Comparison of ENCODE assay signal across 24 cellular contexts in genomic region chr6:160960067-160960466, GRCh38. TPM values are rescaled to one million over a fixed set of nuclear protein-coding genes. Genes with fewer than 3 reads are reported as not detected.
DNase-seq lines count a peak whose midpoint lies in the region; ATAC-seq and TF ChIP-seq lines count a peak whose summit lies in the region.
"Had no signal": no experiment of that assay in that cellular context is flagged by ENCODE, and none has a peak within 500 bp of the region (broad histone marks: within the 10 kb centered on the region; RNA-seq: fewer than 3 reads in every experiment).

No MANE protein-coding gene starts in this region.

- WGBS in body of pancreas, 2 donors: 28 to 39% methylated on average over 2 of the region's 2 CpGs

- H3K36me3 ChIP-seq in body of pancreas (replicated peaks in 1 of 2; ENCODE audit: insufficient read depth in 1 of 2, low read depth in 2 of 2): no peaks in the 10 kb centered on the region
- H3K36me3 ChIP-seq in neuron (ENCODE audit: insufficient read depth, low read length): no peaks in the 10 kb centered on the region
- H3K36me3 ChIP-seq: spleen had no signal

- peak overlapping the region; percentile 63 for H2AFZ ChIP-seq in neuron (ENCODE audit: low read depth, low read length)
- H2AFZ ChIP-seq: GM23248, PC-9 had no signal

- no peak for ATAC-seq in body of pancreas
- no peak for ATAC-seq in GM18907 (IDR thresholded peaks at IDR 0.05; ENCODE audit: unreplicated experiment)
- no peak for ATAC-seq in GM19324 (IDR thresholded peaks at IDR 0.05; ENCODE audit: low FRiP score, unreplicated experiment)
- ATAC-seq: HepG2, left ventricle myocardium superior, right cardiac atrium, Right ventricle myocardium inferior had no signal

- H3K27me3 ChIP-seq in body of pancreas: no peaks in the 10 kb centered on the region
- H3K27me3 ChIP-seq in neuron (ENCODE audit: insufficient read depth, low read length): no peaks in the 10 kb centered on the region
- no peaks in the 10 kb centered on the region for H3K27me3 ChIP-seq in dorsolateral prefrontal cortex

- no peaks in the 10 kb centered on the region for H3K9me3 ChIP-seq in body of pancreas
- H3K9me3 ChIP-seq in neuron (ENCODE audit: low read length): no peaks in the 10 kb centered on the region
- H3K9me3 ChIP-seq: spleen had no signal

- peak overlapping the region; percentile 33 to 65 (median 58) for H3K27ac ChIP-seq in body of pancreas
- H3K27ac ChIP-seq in dorsolateral prefrontal cortex: no peak overlapping the region
- H3K27ac ChIP-seq: C4-2B, GM23248, PC-9, spleen, VCaP had no signal

- H3K4me3 ChIP-seq in body of pancreas (no peak overlapping the region), neuron (ENCODE audit: low read length) (no peak overlapping the region), dorsolateral prefrontal cortex (no peak overlapping the region)
- H3K4me3 ChIP-seq: GM23248, PC-9, spleen had no signal

- DNase-seq in DMS 273 (lab: John Stamatoyannopoulos, UW; ENCODE audit: unreplicated experiment): peak; percentile 96
- peak; percentile 51 for DNase-seq in NCI-H2227 treated with DMSO at 0.1 percent for 48 hours (lab: John Stamatoyannopoulos, UW)
- DNase-seq in body of pancreas: no peak
- no peak for DNase-seq in dorsolateral prefrontal cortex
- no peak for DNase-seq in NCI-H2029 (lab: John Stamatoyannopoulos, UW)
- DNase-seq: activated CD4-positive, alpha-beta T cell treated with anti-CD3 and anti-CD28 coated beads, Interleukin-2, amount 10 ng/mL, durations not matched to agents 7 days and 5 days; activated gamma-delta T cell treated with Interleukin-2 at 50 U/mL for 16 hours; activated T-cell treated with anti-CD3 and anti-CD28 coated beads, Interleukin-2, amount 50 U/mL, for 24 hours; cerebellar nuclear complex; GM23248; Karpas-422; left ventricle myocardium superior; naive B cell; NCI-H226; PC-9; right cardiac atrium; spleen had no signal

- TF ChIP-seq CTCF in body of pancreas (IDR thresholded peaks at IDR 0.05) (no peak), dorsolateral prefrontal cortex (IDR thresholded peaks at IDR 0.05 in 54 of 56, conservative IDR thresholded peaks at IDR 0.05 in 2 of 56; ENCODE audit: low read depth in 1 of 56, partially characterized antibody in 56 of 56) (no peak)

- TF ChIP-seq POLR2A in body of pancreas (IDR thresholded peaks at IDR 0.05): no peak

- intact Hi-C loops in body of pancreas (cut with DNase I): no loop called here
- intact Hi-C loops in dorsolateral prefrontal cortex (cut with DNase I): no loop called here

- H3K4me1 ChIP-seq in body of pancreas (peaks cover 19% of the 10 kb centered on the region), neuron (ENCODE audit: insufficient read depth, low read length) (peaks cover 23% of the 10 kb centered on the region)
- H3K4me1 ChIP-seq: spleen had no signal

RNA-seq across cellular contexts. Expression of gene MAP3K4, which starts 31.5 kb away (rescaled TPM):
- 10 to 100 TPM; 20.1 to 31.4 TPM for total RNA-seq in body of pancreas
- total RNA-seq in dorsolateral prefrontal cortex: 100 to 1,000 TPM in 9 of 120 experiments, 10 to 100 TPM in 111; 49.4 to 137 (median 76.5) TPM

Comparison
In these comparisons a context has a peak if more than half of its experiments do, and no peak if none do; other contexts are left out.
1. DNase-seq: peak in DMS 273 (single experiment) and NCI-H2227 treated with DMSO at 0.1 percent for 48 hours (single experiment); none in body of pancreas (0 of 4), dorsolateral prefrontal cortex (0 of 10) and NCI-H2029 (single experiment).
2. H3K27ac ChIP-seq: peak in body of pancreas (4 of 4); none in dorsolateral prefrontal cortex (0 of 59).